10 cellular contexts compared by ENCODE assay signal in the genomic region with DNA sequence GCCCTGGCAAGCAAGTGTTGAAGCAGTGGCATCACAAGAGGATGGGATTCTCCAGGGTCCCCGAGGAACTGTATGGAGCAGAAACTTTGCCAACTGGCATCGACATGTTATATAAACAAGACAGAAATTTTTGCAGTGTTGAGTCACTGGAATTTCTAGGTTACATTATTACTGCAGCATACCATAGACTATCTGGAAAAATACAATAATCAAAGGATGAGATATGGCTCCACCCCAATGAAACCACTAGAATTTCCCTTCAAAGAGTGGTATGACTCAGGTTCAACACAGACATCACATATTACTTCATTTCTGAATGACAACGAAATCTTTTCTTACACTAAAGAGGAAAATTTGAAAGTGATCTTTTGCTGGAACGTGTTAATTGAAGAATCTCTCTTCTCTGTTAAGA.
DNase-seq lines count a peak whose midpoint lies in the region; ATAC-seq, FAIRE-seq and TF ChIP-seq lines count a peak whose summit lies in the region.
"Had no signal": no experiment of that assay in that cellular context is flagged by ENCODE, and none has a peak within 500 bp of the region (broad histone marks: within the 10 kb centered on the region; RNA-seq: fewer than 3 reads in every experiment).

No MANE protein-coding gene starts in this region.

- no peak overlapping the region for H3K4me3 Mint-ChIP-seq in stimulated activated naive CD8-positive, alpha-beta T cell treated with anti-CD3 and anti-CD28 coated beads, Interleukin-15, amount 100 ng/mL, for 72 hours

- no peak overlapping the region for H3K27ac Mint-ChIP-seq in stimulated activated naive CD8-positive, alpha-beta T cell treated with anti-CD3 and anti-CD28 coated beads, Interleukin-15, amount 100 ng/mL, for 72 hours

- H3K4me1 Mint-ChIP-seq in stimulated activated naive CD8-positive, alpha-beta T cell treated with anti-CD3 and anti-CD28 coated beads, Interleukin-15, amount 100 ng/mL, for 72 hours = no peaks in the 10 kb centered on the region

- H3K9me3 Mint-ChIP-seq in stimulated activated naive CD8-positive, alpha-beta T cell treated with anti-CD3 and anti-CD28 coated beads, Interleukin-15, amount 100 ng/mL, for 72 hours = peaks cover 8% of the 10 kb centered on the region in 2 donors

- no peaks in the 10 kb centered on the region for H3K27me3 Mint-ChIP-seq in stimulated activated naive CD8-positive, alpha-beta T cell treated with anti-CD3 and anti-CD28 coated beads, Interleukin-15, amount 100 ng/mL, for 72 hours

- no peak for TF ChIP-seq POLR2A in erythroblast (IDR thresholded peaks at IDR 0.05; ENCODE audit: low read length)

- DNase-seq in stimulated activated naive CD8-positive, alpha-beta T cell treated with anti-CD3 and anti-CD28 coated beads, Interleukin-15, Interleukin-2, amounts not matched to agents 100 U/mL and 50 U/mL, for 24 hours = no peak
- DNase-seq in stimulated activated naive CD8-positive, alpha-beta T cell treated with anti-CD3 and anti-CD28 coated beads, Interleukin-15, amount 100 ng/mL, for 72 hours = no peak
- DNase-seq in T1000 (lab: John Stamatoyannopoulos, UW) (peak; percentile 45), fibroblast of the conjunctiva (ENCODE audit: low read depth) (peak; percentile 63), frontal cortex (ENCODE audit: low spot score in 2 of 2) (no peak), erythroblast (lab: John Stamatoyannopoulos, UW) (no peak)
- DNase-seq in stimulated activated CD4-positive, alpha-beta T cell treated with anti-CD3 and anti-CD28 coated beads, Interleukin-4, amount 100 ng/mL, for 4 hours = no peak
- DNase-seq: activated CD4-positive, CD25-positive, alpha-beta regulatory T cell; pancreas had no signal

- no peak for FAIRE-seq in frontal cortex (lab: Jason Lieb, UNC)
- FAIRE-seq: pancreas had no signal

- peak; percentile 65 for ATAC-seq in stimulated activated naive CD8-positive, alpha-beta T cell treated with anti-CD3 and anti-CD28 coated beads, Interleukin-15, Interleukin-2, amounts not matched to agents 100 U/mL and 50 U/mL, for 24 hours
- no peak for ATAC-seq in stimulated activated naive CD8-positive, alpha-beta T cell treated with anti-CD3 and anti-CD28 coated beads, Interleukin-15, amount 100 ng/mL, for 72 hours
- ATAC-seq in HG03280 (IDR thresholded peaks at IDR 0.05; ENCODE audit: unreplicated experiment) = no peak

Comparison
In these comparisons a context has a peak if more than half of its experiments do, and no peak if none do; other contexts are left out.
1. DNase-seq: peak in T1000 (single experiment) and fibroblast of the conjunctiva (single experiment); none in stimulated activated naive CD8-positive, alpha-beta T cell treated with anti-CD3 and anti-CD28 coated beads, Interleukin-15, Interleukin-2, amounts not matched to agents 100 U/mL and 50 U/mL, for 24 hours (single experiment), stimulated activated naive CD8-positive, alpha-beta T cell treated with anti-CD3 and anti-CD28 coated beads, Interleukin-15, amount 100 ng/mL, for 72 hours (0 of 2), frontal cortex (0 of 2), stimulated activated CD4-positive, alpha-beta T cell treated with anti-CD3 and anti-CD28 coated beads, Interleukin-4, amount 100 ng/mL, for 4 hours (0 of 2) and erythroblast (0 of 2).